In the genomic region with DNA sequence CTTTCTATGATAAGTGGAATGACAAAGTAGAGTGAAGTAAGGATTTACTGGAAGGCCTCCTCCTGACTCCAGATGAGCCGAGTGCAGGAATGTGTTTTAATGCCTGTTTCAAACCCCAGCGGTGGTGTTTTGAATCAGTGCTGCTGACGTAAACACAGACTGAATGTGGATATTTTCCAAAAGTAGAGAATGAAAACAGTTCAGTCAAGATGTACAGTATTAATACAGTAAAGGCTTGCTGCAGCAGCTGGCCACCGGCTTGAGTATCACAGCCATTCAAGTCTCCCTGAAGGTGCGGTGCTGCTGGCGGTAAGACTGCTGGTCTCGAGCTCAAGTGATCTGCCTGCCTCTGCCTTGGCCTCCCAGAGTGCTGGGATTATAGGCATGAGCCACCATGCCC, we compare ENCODE assay signal across 1 cellular context.
TF ChIP-seq lines count a peak whose summit lies in the region.

No MANE protein-coding gene starts in this region.

TF ChIP-seq in HEK293, 187 proteins besides CTCF, POLR2A, EP300 and RAD21 (continued from another document):
- TF ChIP-seq, protein P1, sequence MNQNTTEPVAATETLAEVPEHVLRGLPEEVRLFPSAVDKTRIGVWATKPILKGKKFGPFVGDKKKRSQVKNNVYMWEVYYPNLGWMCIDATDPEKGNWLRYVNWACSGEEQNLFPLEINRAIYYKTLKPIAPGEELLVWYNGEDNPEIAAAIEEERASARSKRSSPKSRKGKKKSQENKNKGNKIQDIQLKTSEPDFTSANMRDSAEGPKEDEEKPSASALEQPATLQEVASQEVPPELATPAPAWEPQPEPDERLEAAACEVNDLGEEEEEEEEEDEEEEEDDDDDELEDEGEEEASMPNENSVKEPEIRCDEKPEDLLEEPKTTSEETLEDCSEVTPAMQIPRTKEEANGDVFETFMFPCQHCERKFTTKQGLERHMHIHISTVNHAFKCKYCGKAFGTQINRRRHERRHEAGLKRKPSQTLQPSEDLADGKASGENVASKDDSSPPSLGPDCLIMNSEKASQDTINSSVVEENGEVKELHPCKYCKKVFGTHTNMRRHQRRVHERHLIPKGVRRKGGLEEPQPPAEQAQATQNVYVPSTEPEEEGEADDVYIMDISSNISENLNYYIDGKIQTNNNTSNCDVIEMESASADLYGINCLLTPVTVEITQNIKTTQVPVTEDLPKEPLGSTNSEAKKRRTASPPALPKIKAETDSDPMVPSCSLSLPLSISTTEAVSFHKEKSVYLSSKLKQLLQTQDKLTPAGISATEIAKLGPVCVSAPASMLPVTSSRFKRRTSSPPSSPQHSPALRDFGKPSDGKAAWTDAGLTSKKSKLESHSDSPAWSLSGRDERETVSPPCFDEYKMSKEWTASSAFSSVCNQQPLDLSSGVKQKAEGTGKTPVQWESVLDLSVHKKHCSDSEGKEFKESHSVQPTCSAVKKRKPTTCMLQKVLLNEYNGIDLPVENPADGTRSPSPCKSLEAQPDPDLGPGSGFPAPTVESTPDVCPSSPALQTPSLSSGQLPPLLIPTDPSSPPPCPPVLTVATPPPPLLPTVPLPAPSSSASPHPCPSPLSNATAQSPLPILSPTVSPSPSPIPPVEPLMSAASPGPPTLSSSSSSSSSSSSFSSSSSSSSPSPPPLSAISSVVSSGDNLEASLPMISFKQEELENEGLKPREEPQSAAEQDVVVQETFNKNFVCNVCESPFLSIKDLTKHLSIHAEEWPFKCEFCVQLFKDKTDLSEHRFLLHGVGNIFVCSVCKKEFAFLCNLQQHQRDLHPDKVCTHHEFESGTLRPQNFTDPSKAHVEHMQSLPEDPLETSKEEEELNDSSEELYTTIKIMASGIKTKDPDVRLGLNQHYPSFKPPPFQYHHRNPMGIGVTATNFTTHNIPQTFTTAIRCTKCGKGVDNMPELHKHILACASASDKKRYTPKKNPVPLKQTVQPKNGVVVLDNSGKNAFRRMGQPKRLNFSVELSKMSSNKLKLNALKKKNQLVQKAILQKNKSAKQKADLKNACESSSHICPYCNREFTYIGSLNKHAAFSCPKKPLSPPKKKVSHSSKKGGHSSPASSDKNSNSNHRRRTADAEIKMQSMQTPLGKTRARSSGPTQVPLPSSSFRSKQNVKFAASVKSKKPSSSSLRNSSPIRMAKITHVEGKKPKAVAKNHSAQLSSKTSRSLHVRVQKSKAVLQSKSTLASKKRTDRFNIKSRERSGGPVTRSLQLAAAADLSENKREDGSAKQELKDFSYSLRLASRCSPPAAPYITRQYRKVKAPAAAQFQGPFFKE (tag by site-specific recombination; IDR thresholded peaks at IDR 0.05; ENCODE audit: borderline replicate concordance), result no peak
- TF ChIP-seq ZFHX2 (tag by site-specific recombination; conservative IDR thresholded peaks at IDR 0.05) (no peak), GLIS1 (tag by site-specific recombination; IDR thresholded peaks at IDR 0.05) (peak; percentile 60), ZNF157 (tag by site-specific recombination; IDR thresholded peaks at IDR 0.05) (no peak), ZNF670 (tag by site-specific recombination; IDR thresholded peaks at IDR 0.05; ENCODE audit: low read depth) (no peak), YY2 (tag by site-specific recombination; IDR thresholded peaks at IDR 0.05) (no peak), HOXD13 (CRISPR knock-in tag; IDR thresholded peaks at IDR 0.05; ENCODE audit: borderline replicate concordance) (no peak), GFI1B (tag by site-specific recombination; IDR thresholded peaks at IDR 0.05) (peak; percentile 32; the same call in 1 of the 2 replicates), ZNF596 (tag by site-specific recombination; IDR thresholded peaks at IDR 0.05) (no peak), ZNF623 (tag by site-specific recombination; IDR thresholded peaks at IDR 0.05) (no peak)
